ENCODE assay signal across 9 cellular contexts in genomic region chr2:239991689-239992314, GRCh38. TPM values are rescaled to one million over a fixed set of nuclear protein-coding genes. Genes with fewer than 3 reads are reported as not detected.
DNase-seq lines count a peak whose midpoint lies in the region; ATAC-seq and TF ChIP-seq lines count a peak whose summit lies in the region.
"Had no signal": no experiment of that assay in that cellular context is flagged by ENCODE, and none has a peak within 500 bp of the region (broad histone marks: within the 10 kb centered on the region; RNA-seq: fewer than 3 reads in every experiment).

No MANE protein-coding gene starts in this region.

- ATAC-seq in PC-3 (peak; percentile 49), lower lobe of right lung (peak; percentile 62 to 68), HG03135 (IDR thresholded peaks at IDR 0.05; ENCODE audit: unreplicated experiment) (no peak)

- no peak overlapping the region for H3K4me2 ChIP-seq in PC-3 (ENCODE audit: low read length)

- no peak overlapping the region for H3K9ac ChIP-seq in PC-3 (ENCODE audit: low read length)

- H3K9me2 ChIP-seq in PC-3 (replicated peaks; ENCODE audit: low read length) = no peaks in the 10 kb centered on the region

- BruUV-seq in PC-3 (replicated peaks; lab: Mats Ljungman, UMichigan) = no TSS peak

- H3K4me1 ChIP-seq in PC-3 (ENCODE audit: insufficient read depth, low read length) (no peaks in the 10 kb centered on the region), lower lobe of right lung (no peaks in the 10 kb centered on the region)

- peak; percentile 41 for DNase-seq in DMS114 treated with DMSO at 0.1 percent for 48 hours (lab: John Stamatoyannopoulos, UW; ENCODE audit: unreplicated experiment)
- DNase-seq in HT-29 (ENCODE audit: low spot score) = peak; percentile 63
- DNase-seq in PC-3 = peak; percentile 65
- DNase-seq in dermis blood vessel endothelial cell = peak; percentile 80
- DNase-seq in lower lobe of right lung = no peak
- DNase-seq in stimulated activated CD4-positive, alpha-beta T cell treated with anti-CD3 and anti-CD28 coated beads, Interleukin-12 subunit alpha, Interleukin-12 subunit beta, amount 100 ng/mL, for 4 hours = no peak
- DNase-seq in activated T-cell treated with anti-CD3 and anti-CD28 coated beads, Interleukin-2, amount 50 U/mL, for 48 hours = no peak

- H4K20me1 ChIP-seq in PC-3 (ENCODE audit: low read length) = no peaks in the 10 kb centered on the region

- POLR2A ChIA-PET in PC-3 (lab: Charles Lee; ENCODE audit: unreplicated experiment) = no interaction called here

- H3K27ac ChIP-seq in PC-3 (ENCODE audit: low read length) (no peak overlapping the region), lower lobe of right lung (no peak overlapping the region)

- CTCF ChIA-PET in PC-3 (lab: Charles Lee) = no interaction called here

- intact Hi-C loops in PC-3 (cut with micrococcal nuclease) = loop anchor here (1.0 to 5.0 kb wide), 2 partner anchors 100 to 168 kb away; no protein-coding TSS in a partner anchor
- intact Hi-C loops in lower lobe of right lung (cut with DNase I) = no loop called here

- TF ChIP-seq CTCF in PC-3 (conservative IDR thresholded peaks at IDR 0.05; ENCODE audit: low read depth, low read length) = peak; percentile 88
- peak; percentile 84 for TF ChIP-seq CTCF in lower lobe of right lung (IDR thresholded peaks at IDR 0.05)

- no peak overlapping the region for H2AFZ ChIP-seq in PC-3 (ENCODE audit: low read length)

- H3K36me3 ChIP-seq in PC-3 (ENCODE audit: low read depth, low read length) (peaks cover 31% of the 10 kb centered on the region), lower lobe of right lung (peaks cover 47% of the 10 kb centered on the region)

- H3F3A ChIP-seq in PC-3 (ENCODE audit: low read length, unreplicated experiment) = no peaks in the 10 kb centered on the region

- H3K4me3 ChIP-seq in PC-3 (ENCODE audit: low read length) (no peak overlapping the region), lower lobe of right lung (no peak overlapping the region)

- H3K79me2 ChIP-seq in PC-3 (ENCODE audit: low read length) = no peaks in the 10 kb centered on the region

- no peaks in the 10 kb centered on the region for H3K9me3 ChIP-seq in PC-3 (ENCODE audit: low read length)
- no peaks in the 10 kb centered on the region for H3K9me3 ChIP-seq in lower lobe of right lung

- H3K27me3 ChIP-seq in PC-3 (ENCODE audit: low read length) (no peaks in the 10 kb centered on the region), lower lobe of right lung (ENCODE audit: low read depth) (no peaks in the 10 kb centered on the region)

RNA-seq across cellular contexts. Expression of gene NDUFA10, which starts 33.3 kb away (rescaled TPM):
- 109 and 114 TPM in 2 replicates for total RNA-seq in HT-29 (2014; rRNA removed; shearing (Covaris generic))
- total RNA-seq in PC-3 (2014; rRNA removed) (148 and 251 TPM in 2 replicates), dermis blood vessel endothelial cell (99.9 and 147 TPM in 2 replicates), lower lobe of right lung (92.2 TPM)

RNA-seq across cellular contexts. Expression of gene OR6B2, which starts 38.4 kb away (rescaled TPM):
- not detected in 2 replicates for total RNA-seq in HT-29 (2014; rRNA removed; shearing (Covaris generic))
- total RNA-seq in PC-3 (2014; rRNA removed) (not detected in 2 replicates), dermis blood vessel endothelial cell (not detected in 2 replicates), lower lobe of right lung (not detected)
- total RNA-seq: T-helper 2 cell treated with Interferon-gamma antibody and Interleukin-4, amounts not matched to agents 100 ng/mL and 5 ng/mL, for 36 hours had no signal

Comparison
In these comparisons a context has a peak if more than half of its experiments do, and no peak if none do; other contexts are left out.
1. DNase-seq: peak in DMS114 treated with DMSO at 0.1 percent for 48 hours (single experiment), HT-29 (single experiment), PC-3 (single experiment) and dermis blood vessel endothelial cell (single experiment); none in lower lobe of right lung (single experiment), stimulated activated CD4-positive, alpha-beta T cell treated with anti-CD3 and anti-CD28 coated beads, Interleukin-12 subunit alpha, Interleukin-12 subunit beta, amount 100 ng/mL, for 4 hours (single experiment) and activated T-cell treated with anti-CD3 and anti-CD28 coated beads, Interleukin-2, amount 50 U/mL, for 48 hours (0 of 2).